Comparison of ENCODE assay signal across 37 cellular contexts in genomic region chr15:74669627-74670026, GRCh38. TPM values are rescaled to one million over a fixed set of nuclear protein-coding genes. Genes with fewer than 3 reads are reported as not detected.
"Had no signal": no experiment of that assay in that cellular context is flagged by ENCODE, and none has a peak within 500 bp of the region (broad histone marks: within the 10 kb centered on the region; RNA-seq: fewer than 3 reads in every experiment).

No MANE protein-coding gene starts in this region.

- H3K4me3 ChIP-seq: MG63 had no signal

- DNase-seq: Karpas-422, Kasumi-1, MG63, MM.1S, MV-4-11, NCI-H1048, NCI-H1092, NCI-H1092 treated with DMSO at 0.1 percent for 48 hours, NCI-H1105, NCI-H1105 treated with DMSO at 0.1 percent for 48 hours, NCI-H1417, NCI-H1417 treated with DMSO at 0.1 percent for 48 hours, NCI-H1436, NCI-H1436 treated with DMSO at 0.1 percent for 48 hours, NCI-H146, NCI-H1694, NCI-H1694 treated with DMSO at 0.1 percent for 48 hours, NCI-H187, NCI-H187 treated with DMSO at 0.1 percent for 48 hours, NCI-H1930, NCI-H2029, NCI-H2029 treated with DMSO at 0.1 percent for 48 hours, NCI-H2081, NCI-H2081 treated with DMSO at 0.1 percent for 48 hours, NCI-H2107, NCI-H2171, NCI-H2171 treated with DMSO at 0.1 percent for 48 hours, NCI-H2227 treated with DMSO at 0.1 percent for 48 hours, NCI-H226, NCI-H345, NCI-H446, NCI-H446 treated with DMSO at 0.1 percent for 48 hours, NCI-H510A, NCI-H510A treated with DMSO at 0.1 percent for 48 hours had no signal

- H3K9me3 ChIP-seq: MG63 had no signal

RNA-seq across cellular contexts. Expression of gene CYP1A1, which starts 55.7 kb away (rescaled TPM):
- total RNA-seq: LHCN-M2, MCF 10A, NCI-H460 had no signal
